Comparison of ENCODE assay signal across 9 cellular contexts in genomic region chr9:137511126-137511525, GRCh38. TPM values are rescaled to one million over a fixed set of nuclear protein-coding genes. Genes with fewer than 3 reads are reported as not detected.
DNase-seq lines count a peak whose midpoint lies in the region; ATAC-seq, FAIRE-seq and TF ChIP-seq lines count a peak whose summit lies in the region.
"Not testable (repeated sequence)": the region's sequence is repeated elsewhere in the genome, so short reads cannot be mapped to it uniquely, and the experiment has no call there.
"Had no signal": no experiment of that assay in that cellular context is flagged by ENCODE, and none has a peak within 500 bp of the region (broad histone marks: within the 10 kb centered on the region; RNA-seq: fewer than 3 reads in every experiment).

No MANE protein-coding gene starts in this region.

- DNase-seq in K562 (ENCODE audit: extremely low read depth in 1 of 4, low spot score in 3 of 4): not testable (repeated sequence)
- DNase-seq in kidney (peak; percentile 74), left lobe of liver (ENCODE audit: low spot score) (peak; percentile 43), sigmoid colon (peak; percentile 43), spleen (peak; percentile 55)

- H3K27ac ChIP-seq in BLaER1; kidney (ENCODE audit: low read depth in 2 of 2, low read length in 2 of 2); liver (ENCODE audit: low read depth in 1 of 2, low read length in 2 of 2); parathyroid adenoma; sigmoid colon; spleen: not testable (repeated sequence)
- peak overlapping the region; percentile 76 for H3K27ac ChIP-seq in K562 (ENCODE audit: extremely low read depth, low read depth, low read length)

- peak overlapping the region; percentile 93; the same call in 1 of the 2 replicates for H2AFZ ChIP-seq in K562 (ENCODE audit: low read depth, low read length)
- not testable (repeated sequence) for H2AFZ ChIP-seq in parathyroid adenoma

- not testable (repeated sequence) for H4K20me1 ChIP-seq in BLaER1; K562 (replicated peaks; ENCODE audit: control insufficient read depth, insufficient read depth, low read length)

- TF ChIP-seq EP300 in K562 (IDR thresholded peaks at IDR 0.05; ENCODE audit: low read length); sigmoid colon (IDR thresholded peaks at IDR 0.05): not testable (repeated sequence)

- not testable (repeated sequence) for H3K27me3 ChIP-seq in BLaER1; liver (ENCODE audit: control insufficient read depth in 4 of 4, insufficient read depth in 4 of 4, low read length in 3 of 4); parathyroid adenoma (ENCODE audit: control insufficient read depth, insufficient read depth, low read length); sigmoid colon; spleen (replicated peaks in 1 of 7)
- H3K27me3 ChIP-seq in K562 (ENCODE audit: control insufficient read depth in 2 of 2, insufficient read depth in 2 of 2, low read length in 2 of 2): peaks cover 9 to 11% of the 10 kb centered on the region in 2 experiments; a peak in 4 of 5 replicates

- BruUV-seq in K562 (replicated peaks; lab: Mats Ljungman, UMichigan): not testable (repeated sequence)

- CTCF ChIA-PET in K562 (lab: Yijun Ruan, JAX; ENCODE audit: low intra/inter-chr PET ratio): not testable (repeated sequence)

- not testable (repeated sequence) for H3K9me3 ChIP-seq in BLaER1; K562 (replicated peaks; ENCODE audit: control insufficient read depth, insufficient read depth, low read depth, low read length); kidney (ENCODE audit: control insufficient read depth in 1 of 2, low read length in 2 of 2); liver (ENCODE audit: control insufficient read depth in 4 of 4, low read length in 3 of 4); parathyroid adenoma (ENCODE audit: control insufficient read depth, low read length); sigmoid colon; spleen

- in situ Hi-C loops in K562 (cut with MboI): not testable (repeated sequence)

- FAIRE-seq in K562 (lab: Jason Lieb, UNC): peak; percentile 82
- FAIRE-seq in kidney (lab: Jason Lieb, UNC): not testable (repeated sequence)

- not testable (repeated sequence) for H3K9ac ChIP-seq in BLaER1; kidney (ENCODE audit: low read length in 2 of 2); liver (ENCODE audit: low read depth in 1 of 2, low read length in 2 of 2); parathyroid adenoma
- H3K9ac ChIP-seq in K562 (ENCODE audit: insufficient read depth in 1 of 2, low read depth in 2 of 2, low read length in 2 of 2): peak overlapping the region; percentile 18 to 34; a peak in 2 of 4 replicates

- H3K36me3 ChIP-seq in BLaER1; K562 (ENCODE audit: control insufficient read depth, insufficient read depth, low read length); kidney (ENCODE audit: control insufficient read depth in 1 of 2, insufficient read depth in 2 of 2, low read length in 2 of 2); liver (ENCODE audit: control insufficient read depth in 4 of 4, insufficient read depth in 3 of 4, low read depth in 1 of 4, low read length in 3 of 4); parathyroid adenoma (ENCODE audit: control insufficient read depth, insufficient read depth, low read length); sigmoid colon; spleen: not testable (repeated sequence)

- ATAC-seq in K562, left lobe of liver: not testable (repeated sequence)

- not testable (repeated sequence) for H3K79me2 ChIP-seq in K562 (ENCODE audit: control insufficient read depth, insufficient read depth, low read length); parathyroid adenoma

- not testable (repeated sequence) for TF ChIP-seq POLR2A in K562 (conservative IDR thresholded peaks at IDR 0.05); sigmoid colon (IDR thresholded peaks at IDR 0.05); spleen (IDR thresholded peaks at IDR 0.05)

- not testable (repeated sequence) for H3K4me3 ChIP-seq in BLaER1; K562; kidney (ENCODE audit: low read length in 2 of 2); liver (ENCODE audit: low read depth in 1 of 3, low read length in 3 of 3); parathyroid adenoma (ENCODE audit: low read depth, low read length); sigmoid colon; spleen

- not testable (repeated sequence) for H3K9me1 ChIP-seq in K562 (ENCODE audit: control insufficient read depth, insufficient read depth, low read length)

- WGBS in K562 (ENCODE audit: insufficient coverage, low coverage, missing lambda C conversion rate): 74% methylated on average over 22 of the region's 22 CpGs
- WGBS in liver: 90% methylated on average over 22 of the region's 22 CpGs
- WGBS in sigmoid colon, 2 donors: 85 to 94% methylated on average over 22 of the region's 22 CpGs
- WGBS in spleen, 5 donors: 86 to 98% (median 94%) methylated on average over 17 to 22 of the region's 22 CpGs

- not testable (repeated sequence) for TF ChIP-seq RAD21 in K562 (CRISPR knock-in tag; conservative IDR thresholded peaks at IDR 0.05 in 1 of 2, IDR thresholded peaks at IDR 0.05 in 1 of 2); liver (IDR thresholded peaks at IDR 0.05)

- peaks cover 39% of the 10 kb centered on the region for H3K4me1 ChIP-seq in BLaER1
- peaks cover 13 to 42% of the 10 kb centered on the region in 2 experiments; a peak in 4 of 5 replicates for H3K4me1 ChIP-seq in K562 (replicated peaks in 1 of 2; ENCODE audit: control insufficient read depth in 2 of 2, insufficient read depth in 2 of 2, low read length in 2 of 2)
- not testable (repeated sequence) for H3K4me1 ChIP-seq in kidney (ENCODE audit: control insufficient read depth in 1 of 2, insufficient read depth in 1 of 2, low read depth in 1 of 2, low read length in 2 of 2); liver (ENCODE audit: control insufficient read depth in 4 of 4, insufficient read depth in 4 of 4, low read length in 3 of 4); parathyroid adenoma; sigmoid colon; spleen

- not testable (repeated sequence) for TF ChIP-seq CTCF in K562 (IDR thresholded peaks at IDR 0.05 in 2 of 3, conservative IDR thresholded peaks at IDR 0.05 in 1 of 3; ENCODE audit: insufficient read depth in 2 of 3, low read depth in 1 of 3, low read length in 3 of 3); kidney (IDR thresholded peaks at IDR 0.05; ENCODE audit: borderline replicate concordance, extremely low read depth, insufficient read depth); liver (IDR thresholded peaks at IDR 0.05; ENCODE audit: low read depth, low read length, missing input control); parathyroid adenoma (IDR thresholded peaks at IDR 0.05); sigmoid colon (IDR thresholded peaks at IDR 0.05); spleen (IDR thresholded peaks at IDR 0.05 in 8 of 11, conservative IDR thresholded peaks at IDR 0.05 in 3 of 11)

- intact Hi-C loops in K562 (cut with micrococcal nuclease); kidney (cut with DNase I); sigmoid colon (cut with DNase I); spleen (cut with DNase I; ENCODE audit: low total_unique reads): not testable (repeated sequence)

- H3K4me2 ChIP-seq in BLaER1 (0 out of 2 replicates have a peak overlapping the region, but pooled peaks have one; percentile 12), K562 (ENCODE audit: insufficient read depth, low read length) (peak overlapping the region; percentile 62; the same call in 1 of the 2 replicates), parathyroid adenoma (ENCODE audit: low read length) (peak overlapping the region; percentile 26)

- POLR2A ChIA-PET in K562 (lab: Yijun Ruan, JAX): not testable (repeated sequence)

RNA-seq across cellular contexts. Expression of gene PNPLA7, which starts 39.1 kb away (rescaled TPM):
- 2.8 and 5.5 TPM in 2 replicates for total RNA-seq in K562 (2011; cell fraction: chromatin; rRNA removed; ENCODE audit: low replicate concordance)
- 2.0 and 3.0 TPM in 2 replicates for total RNA-seq in K562 (2011; cell fraction: nucleolus; rRNA removed)
- total RNA-seq in K562 (2011; cell fraction: nucleoplasm; rRNA removed): 2.3 and 3.4 TPM in 2 replicates
- total RNA-seq in K562 (2014; rRNA removed) (0.14 and 0.45 TPM in 2 replicates), K562 (2014; rRNA removed; fragmentation: Illumina TruSeq; extraction: Trizol) (0.04 TPM in 1 of 2 replicates, not detected in the other), K562 (2015; rRNA removed; fragmentation: Illumina TruSeq; extraction: Trizol) (0.19 and 0.22 TPM in 2 replicates), K562 (2021) (0.58 and 0.75 TPM in 2 replicates), kidney (9.6 TPM), left lobe of liver (17.7 TPM), liver (1 to 10 TPM in 1 of 2 donors, under 1 TPM in 1; 0.75 to 6.5 TPM), sigmoid colon (10 to 100 TPM in 1 of 4 donors, 1 to 10 TPM in 3; 4.3 to 12.2 (median 8.9) TPM), spleen (10 to 100 TPM in 4 of 7 donors, 1 to 10 TPM in 3; 5.1 to 22.7 (median 11.3) TPM)
- polyA plus RNA-seq in K562 (2011; rRNA removed) (0.17 and 0.66 TPM in 2 replicates), K562 (2014; fragmentation: Illumina TruSeq; extraction: Trizol) (0.31 and 0.44 TPM in 2 replicates), K562 (2014; fragmentation: Nextera tagmentation; extraction: Ambion mirVana) (under 1 TPM in 1 of 2 experiments, not detected in 1; 0.01 TPM), K562 (2014; rRNA removed) (0.78 and 0.85 TPM in 2 replicates), kidney (ENCODE audit: insufficient read depth, low read depth, low replicate concordance) (2.1 TPM), liver (1 to 10 TPM; 1.0 to 3.3 TPM), sigmoid colon (1 to 10 TPM; 1.8 to 9.5 (median 1.8) TPM), spleen (10 to 100 TPM in 2 of 3 donors, 1 to 10 TPM in 1; 8.4 to 19.9 (median 10.1) TPM)
- polyA plus RNA-seq in K562 (2011; cell fraction: cytosol; rRNA removed): 0.16 and 0.19 TPM in 2 replicates
- 4.1 and 5.1 TPM in 2 replicates for polyA plus RNA-seq in K562 (2011; cell fraction: nucleus; rRNA removed)
- 0.95 and 2.4 TPM in 2 replicates for polyA plus RNA-seq in K562 (2012)
- polyA minus RNA-seq in K562 (2011; rRNA and poly(A)+ RNA removed): 0.07 and 0.12 TPM in 2 replicates
- 0.19 and 0.46 TPM in 2 replicates for polyA minus RNA-seq in K562 (2011; cell fraction: cytosol; rRNA and poly(A)+ RNA removed)
- 0.54 and 1.00 TPM in 2 replicates for polyA minus RNA-seq in K562 (2011; cell fraction: nucleus; rRNA and poly(A)+ RNA removed)
- total RNA-seq: G401 had no signal

RNA-seq across cellular contexts. Expression of gene MRPL41, which starts 40.6 kb away (rescaled TPM):
- 2.1 and 9.1 TPM in 2 replicates for total RNA-seq in K562 (2011; cell fraction: chromatin; rRNA removed; ENCODE audit: low replicate concordance)
- 19.8 and 28.3 TPM in 2 replicates for total RNA-seq in K562 (2011; cell fraction: nucleolus; rRNA removed)
- total RNA-seq in K562 (2011; cell fraction: nucleoplasm; rRNA removed): 9.6 and 10.5 TPM in 2 replicates
- total RNA-seq in K562 (2014; rRNA removed) (239 and 259 TPM in 2 replicates), K562 (2014; rRNA removed; fragmentation: Illumina TruSeq; extraction: Trizol) (9.2 and 11.6 TPM in 2 replicates), K562 (2015; rRNA removed; fragmentation: Illumina TruSeq; extraction: Trizol) (54.9 and 58.3 TPM in 2 replicates), K562 (2021) (146 and 158 TPM in 2 replicates), kidney (47.3 TPM), left lobe of liver (100 TPM), liver (10 to 100 TPM; 31.7 to 34.4 TPM), sigmoid colon (10 to 100 TPM; 38.5 to 73.1 (median 57.9) TPM), spleen (10 to 100 TPM; 20.5 to 38.1 (median 32.8) TPM)
- polyA plus RNA-seq in K562 (2011; rRNA removed) (21.6 and 23.7 TPM in 2 replicates), K562 (2014; fragmentation: Illumina TruSeq; extraction: Trizol) (10.4 and 32.9 TPM in 2 replicates), K562 (2014; fragmentation: Nextera tagmentation; extraction: Ambion mirVana) (1 to 10 TPM; 2.6 to 4.1 TPM), K562 (2014; rRNA removed) (184 and 216 TPM in 2 replicates), kidney (ENCODE audit: insufficient read depth, low read depth, low replicate concordance) (150 TPM), liver (100 to 1,000 TPM in 1 of 2 donors, 10 to 100 TPM in 1; 64.3 to 120 TPM), sigmoid colon (100 to 1,000 TPM in 2 of 3 donors, 10 to 100 TPM in 1; 95.2 to 162 (median 132) TPM), spleen (10 to 100 TPM; 69.9 to 98.1 (median 84.9) TPM)
- polyA plus RNA-seq in K562 (2011; cell fraction: cytosol; rRNA removed): 35.6 and 169 TPM in 2 replicates
- 18.9 and 28.4 TPM in 2 replicates for polyA plus RNA-seq in K562 (2011; cell fraction: nucleus; rRNA removed)
- polyA plus RNA-seq in K562 (2012): 75.7 and 99.4 TPM in 2 replicates
- polyA minus RNA-seq in K562 (2011; rRNA and poly(A)+ RNA removed): 1.7 and 3.9 TPM in 2 replicates
- polyA minus RNA-seq in K562 (2011; cell fraction: cytosol; rRNA and poly(A)+ RNA removed): 21.6 and 22.5 TPM in 2 replicates
- polyA minus RNA-seq in K562 (2011; cell fraction: nucleus; rRNA and poly(A)+ RNA removed): 4.7 and 8.7 TPM in 2 replicates

RNA-seq across cellular contexts. Expression of gene NSMF, which starts 52.0 kb away (rescaled TPM):
- 47.6 and 128 TPM in 2 replicates for total RNA-seq in K562 (2011; cell fraction: chromatin; rRNA removed; ENCODE audit: low replicate concordance)
- total RNA-seq in K562 (2011; cell fraction: nucleolus; rRNA removed): 87.2 and 93.1 TPM in 2 replicates
- total RNA-seq in K562 (2011; cell fraction: nucleoplasm; rRNA removed): 47.3 and 58.7 TPM in 2 replicates
- total RNA-seq in K562 (2014; rRNA removed): 49.2 and 60.0 TPM in 2 replicates
- 24.4 and 29.3 TPM in 2 replicates for total RNA-seq in K562 (2014; rRNA removed; fragmentation: Illumina TruSeq; extraction: Trizol)
- 28.2 and 29.1 TPM in 2 replicates for total RNA-seq in K562 (2015; rRNA removed; fragmentation: Illumina TruSeq; extraction: Trizol)
- total RNA-seq in K562 (2021): 72.0 and 74.5 TPM in 2 replicates
- 44.9 and 71.8 TPM in 2 replicates for polyA plus RNA-seq in K562 (2011; rRNA removed)
- 59.2 and 114 TPM in 2 replicates for polyA plus RNA-seq in K562 (2011; cell fraction: cytosol; rRNA removed)
- polyA plus RNA-seq in K562 (2011; cell fraction: nucleus; rRNA removed): 244 and 400 TPM in 2 replicates
- polyA plus RNA-seq in K562 (2012): 38.5 and 48.2 TPM in 2 replicates
- 26.4 and 44.1 TPM in 2 replicates for polyA plus RNA-seq in K562 (2014; fragmentation: Illumina TruSeq; extraction: Trizol)
- polyA plus RNA-seq in K562 (2014; fragmentation: Nextera tagmentation; extraction: Ambion mirVana): under 1 TPM; 0.20 to 0.42 TPM
- polyA plus RNA-seq in K562 (2014; rRNA removed): 76.3 and 82.7 TPM in 2 replicates
- 25.2 and 31.9 TPM in 2 replicates for polyA minus RNA-seq in K562 (2011; rRNA and poly(A)+ RNA removed)
- 37.7 and 44.3 TPM in 2 replicates for polyA minus RNA-seq in K562 (2011; cell fraction: cytosol; rRNA and poly(A)+ RNA removed)
- 47.9 and 59.5 TPM in 2 replicates for polyA minus RNA-seq in K562 (2011; cell fraction: nucleus; rRNA and poly(A)+ RNA removed)
- 49.5 TPM for total RNA-seq in kidney
- 32.7 TPM for polyA plus RNA-seq in kidney (ENCODE audit: insufficient read depth, low read depth, low replicate concordance)
- 23.0 TPM for total RNA-seq in left lobe of liver
- 10 to 100 TPM in 1 of 2 donors, 1 to 10 TPM in 1; 1.7 to 12.9 TPM for total RNA-seq in liver
- 10 to 100 TPM in 1 of 2 donors, 1 to 10 TPM in 1; 4.6 to 13.5 TPM for polyA plus RNA-seq in liver
- 10 to 100 TPM; 21.8 to 33.8 (median 27.4) TPM for total RNA-seq in sigmoid colon
- polyA plus RNA-seq in sigmoid colon: 10 to 100 TPM; 24.0 to 50.4 (median 42.4) TPM
- 10 to 100 TPM; 21.8 to 39.0 (median 25.5) TPM for total RNA-seq in spleen
- 10 to 100 TPM; 21.8 to 49.3 (median 26.7) TPM for polyA plus RNA-seq in spleen

Comparison
In these comparisons a context has a peak if more than half of its experiments do, and no peak if none do; other contexts are left out.
1. H3K4me2 ChIP-seq: peak in every context shown above with its lines; median percentile 62 in K562; 26 in parathyroid adenoma; 12 in BLaER1.